In the genomic region with DNA sequence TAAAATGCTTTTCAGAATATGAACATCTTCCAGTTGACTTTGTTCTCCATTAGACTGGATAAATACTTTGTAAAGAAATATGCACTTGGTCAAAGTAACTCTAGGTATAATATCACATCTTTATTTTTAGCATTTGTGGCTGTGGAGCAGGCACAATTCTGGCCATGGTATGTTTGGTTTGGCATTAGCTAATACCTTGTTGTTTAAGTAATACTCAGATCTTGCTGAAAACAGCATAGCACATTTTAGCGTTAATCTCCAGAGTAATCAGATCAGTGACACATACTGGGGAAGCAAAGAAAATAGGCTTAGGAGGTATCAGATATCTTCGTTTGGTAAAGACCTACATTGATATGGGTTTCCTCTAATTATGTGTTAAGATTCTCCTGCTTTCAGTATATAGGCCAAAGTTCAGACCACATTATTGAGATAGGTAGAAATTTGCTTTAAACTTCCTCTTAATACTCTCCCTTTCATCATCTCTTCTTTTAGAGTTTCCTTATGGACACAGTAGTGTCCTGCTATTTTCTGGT, we compare ENCODE assay signal across 2 cellular contexts.
TF ChIP-seq lines count a peak whose summit lies in the region.

No MANE protein-coding gene starts in this region.

TF ChIP-seq in GM23338, 12 proteins besides CTCF, POLR2A, EP300 and RAD21:
- TF ChIP-seq ZNF331 (CRISPR knock-in tag; IDR thresholded peaks at IDR 0.05; ENCODE audit: low read depth) (no peak), ZNF114 (CRISPR knock-in tag; IDR thresholded peaks at IDR 0.05) (no peak)

TF ChIP-seq in WTC11, 78 proteins besides CTCF, POLR2A, EP300 and RAD21:
- TF ChIP-seq RORB (CRISPR knock-in tag; IDR thresholded peaks at IDR 0.05) (0 out of 2 replicates have a peak, but pooled peaks have one; percentile 60), JUN (CRISPR knock-in tag; IDR thresholded peaks at IDR 0.05) (no peak), SMAD4 (CRISPR knock-in tag; IDR thresholded peaks at IDR 0.05) (no peak), NR1H2 (CRISPR knock-in tag; IDR thresholded peaks at IDR 0.05) (no peak), SMAD3 (CRISPR knock-in tag; IDR thresholded peaks at IDR 0.05; ENCODE audit: borderline replicate concordance) (no peak)
- TF ChIP-seq, protein P1, sequence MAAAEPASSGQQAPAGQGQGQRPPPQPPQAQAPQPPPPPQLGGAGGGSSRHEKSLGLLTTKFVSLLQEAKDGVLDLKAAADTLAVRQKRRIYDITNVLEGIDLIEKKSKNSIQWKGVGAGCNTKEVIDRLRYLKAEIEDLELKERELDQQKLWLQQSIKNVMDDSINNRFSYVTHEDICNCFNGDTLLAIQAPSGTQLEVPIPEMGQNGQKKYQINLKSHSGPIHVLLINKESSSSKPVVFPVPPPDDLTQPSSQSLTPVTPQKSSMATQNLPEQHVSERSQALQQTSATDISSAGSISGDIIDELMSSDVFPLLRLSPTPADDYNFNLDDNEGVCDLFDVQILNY (CRISPR knock-in tag; IDR thresholded peaks at IDR 0.05), result no peak
- TF ChIP-seq, protein P2, sequence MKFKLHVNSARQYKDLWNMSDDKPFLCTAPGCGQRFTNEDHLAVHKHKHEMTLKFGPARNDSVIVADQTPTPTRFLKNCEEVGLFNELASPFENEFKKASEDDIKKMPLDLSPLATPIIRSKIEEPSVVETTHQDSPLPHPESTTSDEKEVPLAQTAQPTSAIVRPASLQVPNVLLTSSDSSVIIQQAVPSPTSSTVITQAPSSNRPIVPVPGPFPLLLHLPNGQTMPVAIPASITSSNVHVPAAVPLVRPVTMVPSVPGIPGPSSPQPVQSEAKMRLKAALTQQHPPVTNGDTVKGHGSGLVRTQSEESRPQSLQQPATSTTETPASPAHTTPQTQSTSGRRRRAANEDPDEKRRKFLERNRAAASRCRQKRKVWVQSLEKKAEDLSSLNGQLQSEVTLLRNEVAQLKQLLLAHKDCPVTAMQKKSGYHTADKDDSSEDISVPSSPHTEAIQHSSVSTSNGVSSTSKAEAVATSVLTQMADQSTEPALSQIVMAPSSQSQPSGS (CRISPR knock-in tag; IDR thresholded peaks at IDR 0.05; ENCODE audit: borderline replicate concordance, low read depth), result no peak
TF ChIP-seq in WTC11: peak in this region for 1.
